Comparison of ENCODE assay signal across 15 cellular contexts in genomic region chr5:128436825-128437224, GRCh38.
DNase-seq lines count a peak whose midpoint lies in the region; ATAC-seq and TF ChIP-seq lines count a peak whose summit lies in the region.
"Had no signal": no experiment of that assay in that cellular context is flagged by ENCODE, and none has a peak within 500 bp of the region (broad histone marks: within the 10 kb centered on the region; RNA-seq: fewer than 3 reads in every experiment).

No MANE protein-coding gene starts in this region.

- no peak overlapping the region for H3K4me3 ChIP-seq in AG09309 (ENCODE audit: control insufficient read depth, low read depth, low read length)
- H3K4me3 ChIP-seq: SK-N-MC, upper lobe of left lung had no signal

- H3K9me3 Mint-ChIP-seq in effector memory CD8-positive, alpha-beta T cell, result no peaks in the 10 kb centered on the region

- H3K4me1 Mint-ChIP-seq in effector memory CD8-positive, alpha-beta T cell (ENCODE audit: low read depth in 2 of 2), result no peaks in the 10 kb centered on the region
- H3K4me1 Mint-ChIP-seq: activated CD4-positive, alpha-beta T cell treated with anti-CD3 and anti-CD28 coated beads for 36 hours; CD4-positive, CD25-positive, alpha-beta regulatory T cell had no signal

- DNase-seq in AG09309 (ENCODE audit: low read depth), result peak; percentile 33
- peak; percentile 27 for DNase-seq in HPDE6-E6E7 (ENCODE audit: extremely low spot score)
- peak; percentile 85 for DNase-seq in astrocyte of the hippocampus (ENCODE audit: low read depth, low spot score)
- DNase-seq in iris pigment epithelial cell (ENCODE audit: low read depth), result peak; percentile 95
- DNase-seq in T-helper 9 cell, result no peak
- no peak for DNase-seq in NCI-H2171 (lab: John Stamatoyannopoulos, UW)
- no peak for DNase-seq in effector memory CD8-positive, alpha-beta T cell
- DNase-seq: activated CD4-positive, alpha-beta T cell treated with anti-CD3 and anti-CD28 coated beads for 36 hours; activated naive CD4-positive, alpha-beta T cell treated with Interleukin-2 at 50 U/mL for 16 hours; CD4-positive, CD25-positive, alpha-beta regulatory T cell; effector memory CD4-positive, alpha-beta T cell; KG1; upper lobe of left lung had no signal

- H3K27ac Mint-ChIP-seq in effector memory CD8-positive, alpha-beta T cell, result no peak overlapping the region
- H3K27ac Mint-ChIP-seq: activated CD4-positive, alpha-beta T cell treated with anti-CD3 and anti-CD28 coated beads for 36 hours; CD4-positive, CD25-positive, alpha-beta regulatory T cell had no signal

- no peak for ATAC-seq in GM19328 (IDR thresholded peaks at IDR 0.05; ENCODE audit: unreplicated experiment)
- no peak for ATAC-seq in effector memory CD8-positive, alpha-beta T cell (replicated peaks)
- ATAC-seq: activated CD4-positive, alpha-beta T cell treated with anti-CD3 and anti-CD28 coated beads for 36 hours had no signal

- H3K4me3 Mint-ChIP-seq in effector memory CD8-positive, alpha-beta T cell, result no peak overlapping the region
- H3K4me3 Mint-ChIP-seq: activated CD4-positive, alpha-beta T cell treated with anti-CD3 and anti-CD28 coated beads for 36 hours; CD4-positive, CD25-positive, alpha-beta regulatory T cell had no signal

- no peaks in the 10 kb centered on the region for H3K27me3 Mint-ChIP-seq in effector memory CD8-positive, alpha-beta T cell
- H3K27me3 Mint-ChIP-seq: activated CD4-positive, alpha-beta T cell treated with anti-CD3 and anti-CD28 coated beads for 36 hours; CD4-positive, CD25-positive, alpha-beta regulatory T cell had no signal

- H3K36me3 Mint-ChIP-seq in effector memory CD8-positive, alpha-beta T cell (ENCODE audit: insufficient read depth), result no peaks in the 10 kb centered on the region
- H3K36me3 Mint-ChIP-seq: CD4-positive, CD25-positive, alpha-beta regulatory T cell had no signal

- TF ChIP-seq CTCF in AG09309 (IDR thresholded peaks at IDR 0.05; ENCODE audit: control insufficient read depth, insufficient read depth, low read depth, low read length, missing control alignments), result no peak

Comparison
In these comparisons a context has a peak if more than half of its experiments do, and no peak if none do; other contexts are left out.
1. DNase-seq: peak in AG09309 (single experiment), HPDE6-E6E7 (single experiment), astrocyte of the hippocampus (single experiment) and iris pigment epithelial cell (single experiment); none in T-helper 9 cell (single experiment), NCI-H2171 (single experiment) and effector memory CD8-positive, alpha-beta T cell (0 of 3).